1 cellular context compared by ENCODE assay signal in the genomic region with DNA sequence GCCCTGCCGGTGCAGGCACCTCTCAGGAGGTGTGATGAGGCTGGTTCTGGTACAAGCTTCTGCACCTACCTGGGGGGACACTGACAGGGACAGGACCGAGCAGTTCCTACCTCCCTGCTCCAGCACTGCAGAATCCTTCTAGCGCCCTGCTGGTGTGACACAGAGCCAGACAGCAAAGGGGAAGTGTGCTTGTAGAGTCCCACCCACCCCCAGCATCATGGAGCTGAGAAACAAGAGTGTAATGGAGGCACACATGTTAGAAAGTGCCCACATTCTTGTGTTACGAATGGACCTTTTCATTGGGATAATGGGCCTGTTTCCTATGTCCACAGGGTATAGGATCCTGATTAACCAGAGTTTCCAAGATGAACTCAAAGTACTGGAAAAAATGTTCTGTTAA.
TF ChIP-seq lines count a peak whose summit lies in the region.

No MANE protein-coding gene starts in this region.

TF ChIP-seq in A549, 52 proteins besides CTCF, POLR2A, EP300 and RAD21 (continued from another document):
- TF ChIP-seq FOXS1 (CRISPR knock-in tag; IDR thresholded peaks at IDR 0.05) (no peak), MYC (IDR thresholded peaks at IDR 0.05; ENCODE audit: borderline replicate concordance, low read length) (no peak), EHF (CRISPR knock-in tag; IDR thresholded peaks at IDR 0.05) (no peak), HOXB5 (CRISPR knock-in tag; IDR thresholded peaks at IDR 0.05) (no peak)
